1 cellular context compared by ENCODE assay signal in the genomic region with DNA sequence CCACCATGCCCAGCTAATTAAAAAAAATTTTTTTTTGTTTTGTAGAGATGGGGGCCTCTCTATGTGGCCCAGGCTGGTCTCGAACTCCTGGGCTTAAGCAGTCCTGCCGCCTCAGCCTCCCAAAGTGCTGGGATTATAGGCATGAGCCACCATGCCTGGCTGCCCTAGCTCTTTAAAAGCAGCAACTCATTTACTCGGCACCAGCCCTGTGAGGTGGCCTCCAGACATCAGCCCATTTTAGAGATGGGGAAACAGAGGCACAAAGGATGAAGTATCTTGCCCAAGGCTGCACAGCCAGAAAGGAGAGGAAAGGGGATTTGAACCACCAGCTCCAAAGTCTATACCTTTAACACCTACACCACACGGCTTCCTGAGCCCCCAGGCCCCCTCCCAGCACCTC.
TF ChIP-seq lines count a peak whose summit lies in the region.

No MANE protein-coding gene starts in this region.

TF ChIP-seq in IMR-90, 13 proteins besides CTCF, POLR2A, EP300 and RAD21 (continued from another document):
- TF ChIP-seq, protein P1, sequence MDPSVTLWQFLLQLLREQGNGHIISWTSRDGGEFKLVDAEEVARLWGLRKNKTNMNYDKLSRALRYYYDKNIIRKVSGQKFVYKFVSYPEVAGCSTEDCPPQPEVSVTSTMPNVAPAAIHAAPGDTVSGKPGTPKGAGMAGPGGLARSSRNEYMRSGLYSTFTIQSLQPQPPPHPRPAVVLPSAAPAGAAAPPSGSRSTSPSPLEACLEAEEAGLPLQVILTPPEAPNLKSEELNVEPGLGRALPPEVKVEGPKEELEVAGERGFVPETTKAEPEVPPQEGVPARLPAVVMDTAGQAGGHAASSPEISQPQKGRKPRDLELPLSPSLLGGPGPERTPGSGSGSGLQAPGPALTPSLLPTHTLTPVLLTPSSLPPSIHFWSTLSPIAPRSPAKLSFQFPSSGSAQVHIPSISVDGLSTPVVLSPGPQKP (IDR thresholded peaks at IDR 0.05; ENCODE audit: borderline replicate concordance, low read depth, low read length) = no peak
- TF ChIP-seq, protein P2, sequence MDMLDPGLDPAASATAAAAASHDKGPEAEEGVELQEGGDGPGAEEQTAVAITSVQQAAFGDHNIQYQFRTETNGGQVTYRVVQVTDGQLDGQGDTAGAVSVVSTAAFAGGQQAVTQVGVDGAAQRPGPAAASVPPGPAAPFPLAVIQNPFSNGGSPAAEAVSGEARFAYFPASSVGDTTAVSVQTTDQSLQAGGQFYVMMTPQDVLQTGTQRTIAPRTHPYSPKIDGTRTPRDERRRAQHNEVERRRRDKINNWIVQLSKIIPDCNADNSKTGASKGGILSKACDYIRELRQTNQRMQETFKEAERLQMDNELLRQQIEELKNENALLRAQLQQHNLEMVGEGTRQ (IDR thresholded peaks at IDR 0.05; ENCODE audit: low read depth, low read length) = no peak
- no peak for TF ChIP-seq MAZ (IDR thresholded peaks at IDR 0.05; ENCODE audit: borderline replicate concordance, low read depth, low read length)
- TF ChIP-seq MAFK (IDR thresholded peaks at IDR 0.05; ENCODE audit: low read depth, low read length) = no peak
- TF ChIP-seq RFX5 (IDR thresholded peaks at IDR 0.05; ENCODE audit: low read depth, low read length) = no peak
